ENCODE assay signal across 1 cellular context in the genomic region with DNA sequence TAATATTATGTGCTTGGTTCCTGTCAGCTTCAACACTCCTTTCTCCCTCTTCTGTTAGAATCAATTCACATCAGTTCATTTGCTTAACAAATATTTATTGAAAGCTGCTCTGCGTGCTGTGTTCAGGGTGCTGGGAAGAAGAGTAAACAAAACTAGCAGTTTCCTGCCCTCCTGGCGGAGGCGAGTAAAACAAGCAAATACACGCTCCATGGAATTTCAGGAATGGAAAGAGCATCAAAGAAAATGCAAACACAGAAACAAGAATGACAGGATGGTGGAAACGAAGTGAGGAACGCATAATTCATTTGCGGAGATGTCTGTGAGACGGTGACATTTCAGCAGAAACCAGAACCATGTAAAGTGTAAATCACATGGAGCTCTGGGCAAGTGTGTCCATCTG.
TF ChIP-seq lines count a peak whose summit lies in the region.

No MANE protein-coding gene starts in this region.

TF ChIP-seq in HepG2, 621 proteins besides CTCF, POLR2A, EP300 and RAD21 (continued from another document and continues in another):
- TF ChIP-seq, protein P1, sequence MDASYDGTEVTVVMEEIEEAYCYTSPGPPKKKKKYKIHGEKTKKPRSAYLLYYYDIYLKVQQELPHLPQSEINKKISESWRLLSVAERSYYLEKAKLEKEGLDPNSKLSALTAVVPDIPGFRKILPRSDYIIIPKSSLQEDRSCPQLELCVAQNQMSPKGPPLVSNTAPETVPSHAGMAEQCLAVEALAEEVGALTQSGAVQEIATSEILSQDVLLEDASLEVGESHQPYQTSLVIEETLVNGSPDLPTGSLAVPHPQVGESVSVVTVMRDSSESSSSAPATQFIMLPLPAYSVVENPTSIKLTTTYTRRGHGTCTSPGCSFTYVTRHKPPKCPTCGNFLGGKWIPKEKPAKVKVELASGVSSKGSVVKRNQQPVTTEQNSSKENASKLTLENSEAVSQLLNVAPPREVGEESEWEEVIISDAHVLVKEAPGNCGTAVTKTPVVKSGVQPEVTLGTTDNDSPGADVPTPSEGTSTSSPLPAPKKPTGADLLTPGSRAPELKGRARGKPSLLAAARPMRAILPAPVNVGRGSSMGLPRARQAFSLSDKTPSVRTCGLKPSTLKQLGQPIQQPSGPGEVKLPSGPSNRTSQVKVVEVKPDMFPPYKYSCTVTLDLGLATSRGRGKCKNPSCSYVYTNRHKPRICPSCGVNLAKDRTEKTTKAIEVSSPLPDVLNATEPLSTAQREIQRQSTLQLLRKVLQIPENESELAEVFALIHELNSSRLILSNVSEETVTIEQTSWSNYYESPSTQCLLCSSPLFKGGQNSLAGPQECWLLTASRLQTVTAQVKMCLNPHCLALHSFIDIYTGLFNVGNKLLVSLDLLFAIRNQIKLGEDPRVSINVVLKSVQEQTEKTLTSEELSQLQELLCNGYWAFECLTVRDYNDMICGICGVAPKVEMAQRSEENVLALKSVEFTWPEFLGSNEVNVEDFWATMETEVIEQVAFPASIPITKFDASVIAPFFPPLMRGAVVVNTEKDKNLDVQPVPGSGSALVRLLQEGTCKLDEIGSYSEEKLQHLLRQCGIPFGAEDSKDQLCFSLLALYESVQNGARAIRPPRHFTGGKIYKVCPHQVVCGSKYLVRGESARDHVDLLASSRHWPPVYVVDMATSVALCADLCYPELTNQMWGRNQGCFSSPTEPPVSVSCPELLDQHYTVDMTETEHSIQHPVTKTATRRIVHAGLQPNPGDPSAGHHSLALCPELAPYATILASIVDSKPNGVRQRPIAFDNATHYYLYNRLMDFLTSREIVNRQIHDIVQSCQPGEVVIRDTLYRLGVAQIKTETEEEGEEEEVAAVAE (CRISPR knock-in tag; IDR thresholded peaks at IDR 0.05; ENCODE audit: borderline replicate concordance) = 0 out of 2 replicates have a peak, but pooled peaks have one; percentile 45
- peak; percentile 66 for TF ChIP-seq THRA (CRISPR knock-in tag; IDR thresholded peaks at IDR 0.05; ENCODE audit: borderline replicate concordance)
- no peak for TF ChIP-seq TFDP2 (CRISPR knock-in tag; IDR thresholded peaks at IDR 0.05)
- TF ChIP-seq HNRNPH1 (optimal IDR thresholded peaks at IDR 0.05; ENCODE audit: low read depth, low read length) = no peak
- no peak for TF ChIP-seq ZNF572 (CRISPR knock-in tag; IDR thresholded peaks at IDR 0.05)
- no peak for TF ChIP-seq ZNF180 (CRISPR knock-in tag; IDR thresholded peaks at IDR 0.05; ENCODE audit: borderline replicate concordance, low read depth)
- no peak for TF ChIP-seq EEA1 (CRISPR knock-in tag; IDR thresholded peaks at IDR 0.05; ENCODE audit: borderline replicate concordance)
- no peak for TF ChIP-seq TBP (CRISPR knock-in tag; IDR thresholded peaks at IDR 0.05)
- TF ChIP-seq CBX2 (IDR thresholded peaks at IDR 0.05; ENCODE audit: low read depth, low read length) = no peak
- TF ChIP-seq CBX2 (CRISPR knock-in tag; IDR thresholded peaks at IDR 0.05; ENCODE audit: low read depth) = no peak
- TF ChIP-seq, protein P2, sequence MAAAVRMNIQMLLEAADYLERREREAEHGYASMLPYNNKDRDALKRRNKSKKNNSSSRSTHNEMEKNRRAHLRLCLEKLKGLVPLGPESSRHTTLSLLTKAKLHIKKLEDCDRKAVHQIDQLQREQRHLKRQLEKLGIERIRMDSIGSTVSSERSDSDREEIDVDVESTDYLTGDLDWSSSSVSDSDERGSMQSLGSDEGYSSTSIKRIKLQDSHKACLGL (CRISPR knock-in tag; IDR thresholded peaks at IDR 0.05) = no peak
- TF ChIP-seq, protein P3, sequence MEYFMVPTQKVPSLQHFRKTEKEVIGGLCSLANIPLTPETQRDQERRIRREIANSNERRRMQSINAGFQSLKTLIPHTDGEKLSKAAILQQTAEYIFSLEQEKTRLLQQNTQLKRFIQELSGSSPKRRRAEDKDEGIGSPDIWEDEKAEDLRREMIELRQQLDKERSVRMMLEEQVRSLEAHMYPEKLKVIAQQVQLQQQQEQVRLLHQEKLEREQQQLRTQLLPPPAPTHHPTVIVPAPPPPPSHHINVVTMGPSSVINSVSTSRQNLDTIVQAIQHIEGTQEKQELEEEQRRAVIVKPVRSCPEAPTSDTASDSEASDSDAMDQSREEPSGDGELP (IDR thresholded peaks at IDR 0.05; ENCODE audit: borderline replicate concordance, low read depth) = peak; percentile 64; the same call in 1 of the 2 replicates
- no peak for TF ChIP-seq MXD3 (CRISPR knock-in tag; IDR thresholded peaks at IDR 0.05)
- TF ChIP-seq ZNF446 (CRISPR knock-in tag; IDR thresholded peaks at IDR 0.05) = no peak
- no peak for TF ChIP-seq CAMTA2 (CRISPR knock-in tag; IDR thresholded peaks at IDR 0.05; ENCODE audit: borderline replicate concordance)
- no peak for TF ChIP-seq SRSF9 (IDR thresholded peaks at IDR 0.05; ENCODE audit: borderline replicate concordance, insufficient read depth, low read depth, low read length, poor library complexity, severe bottlenecking)
- TF ChIP-seq, protein P4, sequence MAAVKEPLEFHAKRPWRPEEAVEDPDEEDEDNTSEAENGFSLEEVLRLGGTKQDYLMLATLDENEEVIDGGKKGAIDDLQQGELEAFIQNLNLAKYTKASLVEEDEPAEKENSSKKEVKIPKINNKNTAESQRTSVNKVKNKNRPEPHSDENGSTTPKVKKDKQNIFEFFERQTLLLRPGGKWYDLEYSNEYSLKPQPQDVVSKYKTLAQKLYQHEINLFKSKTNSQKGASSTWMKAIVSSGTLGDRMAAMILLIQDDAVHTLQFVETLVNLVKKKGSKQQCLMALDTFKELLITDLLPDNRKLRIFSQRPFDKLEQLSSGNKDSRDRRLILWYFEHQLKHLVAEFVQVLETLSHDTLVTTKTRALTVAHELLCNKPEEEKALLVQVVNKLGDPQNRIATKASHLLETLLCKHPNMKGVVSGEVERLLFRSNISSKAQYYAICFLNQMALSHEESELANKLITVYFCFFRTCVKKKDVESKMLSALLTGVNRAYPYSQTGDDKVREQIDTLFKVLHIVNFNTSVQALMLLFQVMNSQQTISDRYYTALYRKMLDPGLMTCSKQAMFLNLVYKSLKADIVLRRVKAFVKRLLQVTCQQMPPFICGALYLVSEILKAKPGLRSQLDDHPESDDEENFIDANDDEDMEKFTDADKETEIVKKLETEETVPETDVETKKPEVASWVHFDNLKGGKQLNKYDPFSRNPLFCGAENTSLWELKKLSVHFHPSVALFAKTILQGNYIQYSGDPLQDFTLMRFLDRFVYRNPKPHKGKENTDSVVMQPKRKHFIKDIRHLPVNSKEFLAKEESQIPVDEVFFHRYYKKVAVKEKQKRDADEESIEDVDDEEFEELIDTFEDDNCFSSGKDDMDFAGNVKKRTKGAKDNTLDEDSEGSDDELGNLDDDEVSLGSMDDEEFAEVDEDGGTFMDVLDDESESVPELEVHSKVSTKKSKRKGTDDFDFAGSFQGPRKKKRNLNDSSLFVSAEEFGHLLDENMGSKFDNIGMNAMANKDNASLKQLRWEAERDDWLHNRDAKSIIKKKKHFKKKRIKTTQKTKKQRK (IDR thresholded peaks at IDR 0.05; ENCODE audit: low read length) = no peak
- TF ChIP-seq ZMYM4 (CRISPR knock-in tag; IDR thresholded peaks at IDR 0.05) = peak; percentile 82
- no peak; the same call in 1 of the 2 replicates for TF ChIP-seq MBD4 (IDR thresholded peaks at IDR 0.05; ENCODE audit: borderline replicate concordance, low read length)
- no peak for TF ChIP-seq KAT7 (CRISPR knock-in tag; IDR thresholded peaks at IDR 0.05; ENCODE audit: borderline replicate concordance)
- TF ChIP-seq ZNF547 (CRISPR knock-in tag; IDR thresholded peaks at IDR 0.05) = no peak
- no peak for TF ChIP-seq HMGXB4 (CRISPR knock-in tag; IDR thresholded peaks at IDR 0.05; ENCODE audit: borderline replicate concordance in 1 of 2, low read depth in 1 of 2)
- no peak for TF ChIP-seq PLSCR1 (CRISPR knock-in tag; IDR thresholded peaks at IDR 0.05; ENCODE audit: borderline replicate concordance)
- TF ChIP-seq, protein P5, sequence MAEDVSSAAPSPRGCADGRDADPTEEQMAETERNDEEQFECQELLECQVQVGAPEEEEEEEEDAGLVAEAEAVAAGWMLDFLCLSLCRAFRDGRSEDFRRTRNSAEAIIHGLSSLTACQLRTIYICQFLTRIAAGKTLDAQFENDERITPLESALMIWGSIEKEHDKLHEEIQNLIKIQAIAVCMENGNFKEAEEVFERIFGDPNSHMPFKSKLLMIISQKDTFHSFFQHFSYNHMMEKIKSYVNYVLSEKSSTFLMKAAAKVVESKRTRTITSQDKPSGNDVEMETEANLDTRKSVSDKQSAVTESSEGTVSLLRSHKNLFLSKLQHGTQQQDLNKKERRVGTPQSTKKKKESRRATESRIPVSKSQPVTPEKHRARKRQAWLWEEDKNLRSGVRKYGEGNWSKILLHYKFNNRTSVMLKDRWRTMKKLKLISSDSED (CRISPR knock-in tag; IDR thresholded peaks at IDR 0.05) = no peak
- no peak for TF ChIP-seq PHB2 (IDR thresholded peaks at IDR 0.05; ENCODE audit: partially characterized antibody)
- no peak for TF ChIP-seq ZNF562 (CRISPR knock-in tag; IDR thresholded peaks at IDR 0.05; ENCODE audit: borderline replicate concordance)
- TF ChIP-seq ZNF567 (CRISPR knock-in tag; IDR thresholded peaks at IDR 0.05; ENCODE audit: borderline replicate concordance) = no peak
- no peak for TF ChIP-seq ZNF841 (CRISPR knock-in tag; IDR thresholded peaks at IDR 0.05; ENCODE audit: borderline replicate concordance)
- TF ChIP-seq, protein P6, sequence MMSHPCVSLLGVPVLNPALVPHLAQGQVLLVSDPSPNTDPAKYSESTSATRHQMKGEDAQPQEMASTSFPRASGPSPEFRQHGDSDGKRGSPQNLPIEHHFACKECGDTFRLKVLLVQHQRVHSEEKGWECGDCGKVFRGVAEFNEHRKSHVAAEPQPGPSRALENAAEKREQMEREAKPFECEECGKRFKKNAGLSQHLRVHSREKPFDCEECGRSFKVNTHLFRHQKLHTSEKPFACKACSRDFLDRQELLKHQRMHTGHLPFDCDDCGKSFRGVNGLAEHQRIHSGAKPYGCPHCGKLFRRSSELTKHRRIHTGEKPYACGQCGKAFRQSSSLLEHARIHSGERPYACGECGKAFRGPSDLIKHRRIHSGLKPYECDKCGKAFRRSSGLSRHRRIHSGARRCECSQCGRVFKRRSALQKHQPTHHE (CRISPR knock-in tag; IDR thresholded peaks at IDR 0.05; ENCODE audit: borderline replicate concordance) = no peak
- TF ChIP-seq PHF5A (CRISPR knock-in tag; IDR thresholded peaks at IDR 0.05; ENCODE audit: low read depth, unreplicated experiment) = peak; percentile 41
- TF ChIP-seq ZBTB38 (CRISPR knock-in tag; IDR thresholded peaks at IDR 0.05) = no peak
- TF ChIP-seq ZNF563 (CRISPR knock-in tag; IDR thresholded peaks at IDR 0.05) = no peak
- no peak for TF ChIP-seq PHF20 (CRISPR knock-in tag; IDR thresholded peaks at IDR 0.05)
- TF ChIP-seq ZNF724P (CRISPR knock-in tag; IDR thresholded peaks at IDR 0.05; ENCODE audit: borderline replicate concordance) = no peak
- TF ChIP-seq SRF (IDR thresholded peaks at IDR 0.05; ENCODE audit: low read depth, low read length) = no peak
- TF ChIP-seq ZNF773 (CRISPR knock-in tag; IDR thresholded peaks at IDR 0.05; ENCODE audit: borderline replicate concordance) = no peak
- TF ChIP-seq KLF9 (CRISPR knock-in tag; IDR thresholded peaks at IDR 0.05; ENCODE audit: low read depth) = no peak
- TF ChIP-seq ZNF232 (CRISPR knock-in tag; IDR thresholded peaks at IDR 0.05; ENCODE audit: borderline replicate concordance) = no peak; the same call in 1 of the 2 replicates
- TF ChIP-seq ZFP90 (CRISPR knock-in tag; IDR thresholded peaks at IDR 0.05; ENCODE audit: borderline replicate concordance) = no peak
